ENCODE assay signal across 7 cellular contexts in the genomic region with DNA sequence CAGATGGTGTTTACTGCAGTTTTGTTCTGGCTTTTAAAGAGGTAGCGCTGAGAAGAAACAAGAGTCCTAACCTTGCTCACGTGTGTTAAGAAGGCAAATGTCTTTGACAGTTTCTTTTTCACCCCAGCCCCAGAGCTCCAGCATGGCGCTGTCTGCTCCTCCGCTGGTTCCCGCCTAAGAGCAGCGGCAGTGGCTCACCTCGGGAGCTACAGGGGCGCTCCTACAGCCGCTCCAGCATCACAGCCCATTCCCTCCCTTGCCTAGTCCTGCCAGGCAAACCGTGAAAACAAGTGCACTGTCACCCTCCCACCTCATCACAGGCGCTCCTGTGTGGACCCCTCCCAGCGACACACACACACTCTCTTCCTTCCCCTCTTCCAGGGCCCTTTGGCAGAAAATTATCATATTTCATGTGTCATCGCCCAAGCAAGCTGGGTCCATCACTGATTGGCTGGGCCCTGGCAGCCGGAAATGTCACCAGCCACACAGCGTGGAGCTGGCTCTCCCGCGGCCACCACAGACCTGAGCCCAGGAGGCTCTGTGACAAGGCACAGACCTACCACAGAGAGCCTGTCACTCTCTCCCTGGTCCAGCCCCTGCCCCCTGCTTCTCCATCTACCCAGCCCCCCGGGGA. TPM values are rescaled to one million over a fixed set of nuclear protein-coding genes. Genes with fewer than 3 reads are reported as not detected.
A peak's percentile ranks its signal among the peaks of the same experiment; 100 is the strongest.
DNase-seq lines count a peak whose midpoint lies in the region; ATAC-seq and TF ChIP-seq lines count a peak whose summit lies in the region.

No MANE protein-coding gene starts in this region.

- no peak overlapping the region for H3K4me3 ChIP-seq in lower leg skin (ENCODE audit: low read depth, poor library complexity, severe bottlenecking)

- intact Hi-C loops in lower leg skin (cut with DNase I; ENCODE audit: low total_unique reads), result no loop called here

- no peak for TF ChIP-seq POLR2A in lower leg skin (IDR thresholded peaks at IDR 0.05)

- H3K36me3 Mint-ChIP-seq in activated naive CD8-positive, alpha-beta T cell treated with anti-CD3 and anti-CD28 coated beads, Interleukin-2, amount 50 U/mL, for 24 hours (ENCODE audit: low read depth), result peaks cover 2% of the 10 kb centered on the region

- 51 to 58% methylated on average over 18 of the region's 18 CpGs for WGBS in lower leg skin, 2 donors

- no peak for TF ChIP-seq CTCF in lower leg skin (IDR thresholded peaks at IDR 0.05)

- peaks cover 57% of the 10 kb centered on the region for H3K4me1 Mint-ChIP-seq in activated naive CD8-positive, alpha-beta T cell treated with anti-CD3 and anti-CD28 coated beads, Interleukin-2, amount 50 U/mL, for 24 hours

- peak overlapping the region; percentile 84 for H3K4me3 Mint-ChIP-seq in activated naive CD8-positive, alpha-beta T cell treated with anti-CD3 and anti-CD28 coated beads, Interleukin-2, amount 50 U/mL, for 24 hours

- H3K27me3 Mint-ChIP-seq in activated naive CD8-positive, alpha-beta T cell treated with anti-CD3 and anti-CD28 coated beads, Interleukin-2, amount 50 U/mL, for 24 hours, result peaks cover 2% of the 10 kb centered on the region

- H3K27ac Mint-ChIP-seq in activated naive CD8-positive, alpha-beta T cell treated with anti-CD3 and anti-CD28 coated beads, Interleukin-2, amount 50 U/mL, for 24 hours, result peak overlapping the region; percentile 84

- DNase-seq in activated naive CD8-positive, alpha-beta T cell treated with anti-CD3 and anti-CD28 coated beads, Interleukin-2, amount 50 U/mL, for 24 hours, result peak; percentile 77
- peak; percentile 81 for DNase-seq in left kidney (ENCODE audit: low read depth, low spot score)
- DNase-seq in stimulated activated CD4-positive, alpha-beta T cell treated with anti-CD3 and anti-CD28 coated beads, TNF-alpha, amount 100 ng/mL, for 4 hours (ENCODE audit: low read depth in 3 of 3), result peak; percentile 40 to 60 (median 54)
- no peak for DNase-seq in lower leg skin (ENCODE audit: low spot score in 2 of 2)

- H3K9me3 Mint-ChIP-seq in activated naive CD8-positive, alpha-beta T cell treated with anti-CD3 and anti-CD28 coated beads, Interleukin-2, amount 50 U/mL, for 24 hours, result no peaks in the 10 kb centered on the region

- ATAC-seq in GM19043 (IDR thresholded peaks at IDR 0.05; ENCODE audit: low read depth, unreplicated experiment), result peak; percentile 73
- ATAC-seq in HG03521 (IDR thresholded peaks at IDR 0.05; ENCODE audit: unreplicated experiment), result peak; percentile 48
- ATAC-seq in SK-N-SH treated with all-trans-retinoic acid at 6 μM for 48 hours, result peak; percentile 85
- ATAC-seq in activated naive CD8-positive, alpha-beta T cell treated with anti-CD3 and anti-CD28 coated beads, Interleukin-2, amount 50 U/mL, for 24 hours, result peak; percentile 98

TF ChIP-seq in SK-N-SH treated with all-trans-retinoic acid at 6 μM for 48 hours, 23 proteins besides CTCF, POLR2A, EP300 and RAD21:
- TF ChIP-seq RARB (CRISPR knock-in tag; IDR thresholded peaks at IDR 0.05) (no peak), CSDC2 (CRISPR knock-in tag; IDR thresholded peaks at IDR 0.05) (no peak), TOX (CRISPR knock-in tag; IDR thresholded peaks at IDR 0.05; ENCODE audit: borderline replicate concordance) (no peak)
- TF ChIP-seq, protein P1, sequence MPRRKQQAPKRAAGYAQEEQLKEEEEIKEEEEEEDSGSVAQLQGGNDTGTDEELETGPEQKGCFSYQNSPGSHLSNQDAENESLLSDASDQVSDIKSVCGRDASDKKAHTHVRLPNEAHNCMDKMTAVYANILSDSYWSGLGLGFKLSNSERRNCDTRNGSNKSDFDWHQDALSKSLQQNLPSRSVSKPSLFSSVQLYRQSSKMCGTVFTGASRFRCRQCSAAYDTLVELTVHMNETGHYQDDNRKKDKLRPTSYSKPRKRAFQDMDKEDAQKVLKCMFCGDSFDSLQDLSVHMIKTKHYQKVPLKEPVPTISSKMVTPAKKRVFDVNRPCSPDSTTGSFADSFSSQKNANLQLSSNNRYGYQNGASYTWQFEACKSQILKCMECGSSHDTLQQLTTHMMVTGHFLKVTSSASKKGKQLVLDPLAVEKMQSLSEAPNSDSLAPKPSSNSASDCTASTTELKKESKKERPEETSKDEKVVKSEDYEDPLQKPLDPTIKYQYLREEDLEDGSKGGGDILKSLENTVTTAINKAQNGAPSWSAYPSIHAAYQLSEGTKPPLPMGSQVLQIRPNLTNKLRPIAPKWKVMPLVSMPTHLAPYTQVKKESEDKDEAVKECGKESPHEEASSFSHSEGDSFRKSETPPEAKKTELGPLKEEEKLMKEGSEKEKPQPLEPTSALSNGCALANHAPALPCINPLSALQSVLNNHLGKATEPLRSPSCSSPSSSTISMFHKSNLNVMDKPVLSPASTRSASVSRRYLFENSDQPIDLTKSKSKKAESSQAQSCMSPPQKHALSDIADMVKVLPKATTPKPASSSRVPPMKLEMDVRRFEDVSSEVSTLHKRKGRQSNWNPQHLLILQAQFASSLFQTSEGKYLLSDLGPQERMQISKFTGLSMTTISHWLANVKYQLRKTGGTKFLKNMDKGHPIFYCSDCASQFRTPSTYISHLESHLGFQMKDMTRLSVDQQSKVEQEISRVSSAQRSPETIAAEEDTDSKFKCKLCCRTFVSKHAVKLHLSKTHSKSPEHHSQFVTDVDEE (CRISPR knock-in tag; IDR thresholded peaks at IDR 0.05), result peak; percentile 55; the same call in 1 of the 2 replicates

RNA-seq across cellular contexts. Expression of a gene that starts 1.2 kb away (rescaled TPM):
- 10 to 100 TPM in 2 of 4 donors, 1 to 10 TPM in 2; 5.3 to 17.3 (median 9.1) TPM for total RNA-seq in lower leg skin

Comparison
In these comparisons a context has a peak if more than half of its experiments do, and no peak if none do; other contexts are left out.
1. ATAC-seq: peak in every context shown above with its lines; median percentile 98 in activated naive CD8-positive, alpha-beta T cell treated with anti-CD3 and anti-CD28 coated beads, Interleukin-2, amount 50 U/mL, for 24 hours; 85 in SK-N-SH treated with all-trans-retinoic acid at 6 μM for 48 hours; 73 in GM19043; 48 in HG03521.
2. DNase-seq: peak in activated naive CD8-positive, alpha-beta T cell treated with anti-CD3 and anti-CD28 coated beads, Interleukin-2, amount 50 U/mL, for 24 hours (single experiment), left kidney (single experiment) and stimulated activated CD4-positive, alpha-beta T cell treated with anti-CD3 and anti-CD28 coated beads, TNF-alpha, amount 100 ng/mL, for 4 hours (3 of 3); none in lower leg skin (0 of 2).